In the genomic region with DNA sequence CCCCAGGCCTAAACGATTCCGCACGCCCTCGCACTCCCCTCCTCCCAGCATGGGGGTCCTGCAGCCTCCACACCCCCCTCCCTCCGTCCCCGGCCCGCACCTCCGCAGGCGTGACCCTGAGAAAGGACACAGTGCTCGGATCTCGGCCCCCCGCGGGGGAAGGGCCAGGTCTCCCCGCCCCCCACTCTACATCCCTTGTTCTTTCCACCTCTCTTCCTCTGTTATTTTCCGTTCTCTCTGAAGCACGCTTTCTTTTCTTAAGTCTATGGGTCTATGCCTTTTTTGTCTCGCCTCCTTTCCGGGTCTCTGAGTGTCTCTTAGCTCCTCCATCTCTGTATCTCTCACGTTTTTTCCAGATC, we compare ENCODE assay signal across 8 cellular contexts. TPM values are rescaled to one million over a fixed set of nuclear protein-coding genes. Genes with fewer than 3 reads are reported as not detected.
DNase-seq lines count a peak whose midpoint lies in the region; ATAC-seq and TF ChIP-seq lines count a peak whose summit lies in the region.

No MANE protein-coding gene starts in this region.

- no peak for TF ChIP-seq CTCF in SK-N-SH (IDR thresholded peaks at IDR 0.05)
- TF ChIP-seq CTCF in OCI-LY1 (IDR thresholded peaks at IDR 0.05; ENCODE audit: low read length) = no peak
- TF ChIP-seq CTCF in colonic mucosa (IDR thresholded peaks at IDR 0.05) = no peak

- no peak for TF ChIP-seq RAD21 in SK-N-SH (IDR thresholded peaks at IDR 0.05; ENCODE audit: low read length)

- peaks cover 2% of the 10 kb centered on the region; the same call in 1 of the 2 replicates for H4K20me1 ChIP-seq in SK-N-SH (ENCODE audit: insufficient read depth)
- H4K20me1 ChIP-seq in OCI-LY1 (ENCODE audit: insufficient read depth, low read length) = no peaks in the 10 kb centered on the region

- intact Hi-C loops in colonic mucosa (cut with DNase I) = no loop called here

- H2AFZ ChIP-seq in SK-N-SH (ENCODE audit: low read depth) = peak overlapping the region; percentile 97
- H2AFZ ChIP-seq in OCI-LY1 (ENCODE audit: low read length) = no peak overlapping the region

- H3K9me2 ChIP-seq in SK-N-SH = no peaks in the 10 kb centered on the region
- H3K9me2 ChIP-seq in OCI-LY1 (ENCODE audit: low read depth, low read length) = no peaks in the 10 kb centered on the region

- peak; percentile 82 for DNase-seq in SK-N-SH
- DNase-seq in colonic mucosa = peak; percentile 48
- no peak for DNase-seq in NCI-H2107 treated with DMSO at 0.1 percent for 48 hours (lab: John Stamatoyannopoulos, UW; ENCODE audit: unreplicated experiment)

- H3K4me3 ChIP-seq in SK-N-SH (ENCODE audit: low read depth in 2 of 2, low read length in 1 of 2) (peak overlapping the region; percentile 53 to 81), OCI-LY1 (ENCODE audit: low read depth, low read length, poor library complexity, severe bottlenecking) (peak overlapping the region; percentile 98), colonic mucosa (peak overlapping the region; percentile 62), mucosa of rectum (ENCODE audit: low read length in 2 of 2) (peak overlapping the region; percentile 67 to 87)

- CTCF ChIA-PET in SK-N-SH (lab: Yijun Ruan, JAX) = interaction anchor here (1.5 to 4.9 kb wide), 6 partner anchors 12 to 68 kb away, joined by 3 to 50 read pairs (median 8); no protein-coding TSS in a partner anchor

- H3K4me2 ChIP-seq in SK-N-SH (peak overlapping the region; percentile 97), OCI-LY1 (ENCODE audit: low read length) (peak overlapping the region; percentile 88)

- H3F3A ChIP-seq in SK-N-SH (replicated peaks; ENCODE audit: insufficient read depth) (peaks cover 25% of the 10 kb centered on the region), OCI-LY1 (ENCODE audit: insufficient read depth, low read length) (peaks cover 5% of the 10 kb centered on the region)

- no peak for TF ChIP-seq EP300 in SK-N-SH (IDR thresholded peaks at IDR 0.05; ENCODE audit: borderline replicate concordance in 1 of 2, low read depth in 1 of 2, low read length in 1 of 2)

- H3K27ac ChIP-seq in SK-N-SH (ENCODE audit: low read depth in 2 of 2, low read length in 1 of 2) (peak overlapping the region; percentile 17 to 54; a peak in 2 of 4 replicates), OCI-LY1 (ENCODE audit: low read depth, low read length, poor library complexity, severe bottlenecking) (peak overlapping the region; percentile 53), colonic mucosa (no peak overlapping the region), mucosa of rectum (ENCODE audit: low read depth in 2 of 2, low read length in 2 of 2) (peak overlapping the region in 1 of 2 donors; percentile 23)

- POLR2A ChIA-PET in SK-N-SH (lab: Yijun Ruan, JAX) = interaction anchor here (1.3 to 2.0 kb wide), 3 partner anchors 15 to 47 kb away, joined by 5 to 6 read pairs (median 5); no protein-coding TSS in a partner anchor

- H3K79me2 ChIP-seq in SK-N-SH (ENCODE audit: insufficient read depth) (no peaks in the 10 kb centered on the region), OCI-LY1 (ENCODE audit: insufficient read depth, low read length) (no peaks in the 10 kb centered on the region)

- no peak for ATAC-seq in SK-N-SH treated with all-trans-retinoic acid at 6 μM for 48 hours
- no peak for ATAC-seq in GM19023 (IDR thresholded peaks at IDR 0.05; ENCODE audit: unreplicated experiment)
- no peak for ATAC-seq in GM21619 (IDR thresholded peaks at IDR 0.05; ENCODE audit: unreplicated experiment)

- H3K9me3 ChIP-seq in SK-N-SH (no peaks in the 10 kb centered on the region), OCI-LY1 (ENCODE audit: low read length) (no peaks in the 10 kb centered on the region), colonic mucosa (no peaks in the 10 kb centered on the region), mucosa of rectum (ENCODE audit: control insufficient read depth in 2 of 2, low read length in 2 of 2) (no peaks in the 10 kb centered on the region)

- H3K9ac ChIP-seq in SK-N-SH (peak overlapping the region; percentile 62), OCI-LY1 (ENCODE audit: low read length) (peak overlapping the region; percentile 69), colonic mucosa (ENCODE audit: low read depth in 2 of 2, low read length in 2 of 2) (peak overlapping the region; percentile 50 to 79), mucosa of rectum (ENCODE audit: low read depth in 1 of 2, low read length in 2 of 2) (peak overlapping the region; percentile 34 to 44)

- 2% methylated on average over 19 of the region's 19 CpGs for WGBS in SK-N-SH (ENCODE audit: low lambda C conversion rate)

- no peaks in the 10 kb centered on the region for H3K36me3 ChIP-seq in SK-N-SH (replicated peaks in 1 of 2; ENCODE audit: control insufficient read depth in 1 of 2, insufficient read depth in 2 of 2, low read length in 1 of 2)
- no peaks in the 10 kb centered on the region for H3K36me3 ChIP-seq in OCI-LY1 (ENCODE audit: insufficient read depth, low read length)
- H3K36me3 ChIP-seq in colonic mucosa = no peaks in the 10 kb centered on the region
- no peaks in the 10 kb centered on the region for H3K36me3 ChIP-seq in mucosa of rectum (ENCODE audit: control insufficient read depth in 2 of 2, insufficient read depth in 2 of 2, low read length in 2 of 2)

- no peaks in the 10 kb centered on the region; the same call in 1 of the 2 replicates for H3K27me3 ChIP-seq in SK-N-SH (ENCODE audit: insufficient read depth)
- peaks cover 6% of the 10 kb centered on the region for H3K27me3 ChIP-seq in OCI-LY1 (ENCODE audit: insufficient read depth, low read length)
- peaks cover 50% of the 10 kb centered on the region for H3K27me3 ChIP-seq in colonic mucosa
- peaks cover 32 to 39% of the 10 kb centered on the region in 2 donors for H3K27me3 ChIP-seq in mucosa of rectum (ENCODE audit: control insufficient read depth in 2 of 2, insufficient read depth in 2 of 2, low read length in 2 of 2)

- H3K4me1 ChIP-seq in SK-N-SH (ENCODE audit: control insufficient read depth in 1 of 2, insufficient read depth in 2 of 2, low read depth in 1 of 2, low read length in 1 of 2) (peaks cover 0 to 28% of the 10 kb centered on the region in 2 experiments; a peak in 1 of 4 replicates), OCI-LY1 (ENCODE audit: insufficient read depth, low read length, severe bottlenecking) (peaks cover 47% of the 10 kb centered on the region), colonic mucosa (peaks cover 39% of the 10 kb centered on the region), mucosa of rectum (ENCODE audit: control insufficient read depth in 2 of 2, insufficient read depth in 2 of 2, low read length in 2 of 2) (peaks cover 49 to 55% of the 10 kb centered on the region in 2 donors)

TF ChIP-seq in SK-N-SH, 30 proteins besides CTCF, POLR2A, EP300 and RAD21 (continues in another document):
- TF ChIP-seq GABPA (IDR thresholded peaks at IDR 0.05; ENCODE audit: low read depth) = no peak
- no peak for TF ChIP-seq SIN3A (IDR thresholded peaks at IDR 0.05; ENCODE audit: borderline replicate concordance, low read depth, low read length)
- no peak for TF ChIP-seq EZH2phosphoT487 (IDR thresholded peaks at IDR 0.05; ENCODE audit: borderline replicate concordance, low read depth)
- TF ChIP-seq FOSL2 (IDR thresholded peaks at IDR 0.05; ENCODE audit: borderline replicate concordance, low read depth) = no peak
- no peak for TF ChIP-seq NFIC (IDR thresholded peaks at IDR 0.05; ENCODE audit: borderline replicate concordance)

TF ChIP-seq in SK-N-SH treated with all-trans-retinoic acid at 6 μM for 48 hours, 23 proteins besides CTCF, POLR2A, EP300 and RAD21:
- no peak for TF ChIP-seq RARB (CRISPR knock-in tag; IDR thresholded peaks at IDR 0.05)
- TF ChIP-seq ESRRG (CRISPR knock-in tag; IDR thresholded peaks at IDR 0.05) = no peak
- TF ChIP-seq ZNF70 (CRISPR knock-in tag; IDR thresholded peaks at IDR 0.05) = no peak

RNA-seq across cellular contexts. Expression of gene HES7, which starts 2.0 kb away (rescaled TPM):
- 0.71 and 1.2 TPM in 2 replicates for polyA plus RNA-seq in SK-N-SH (2012; rRNA removed)
- 0.42 and 0.67 TPM in 2 replicates for polyA plus RNA-seq in SK-N-SH (2012; cell fraction: cytosol; rRNA removed)
- polyA plus RNA-seq in SK-N-SH (2012; cell fraction: nucleus; rRNA removed) = 7.3 and 13.8 TPM in 2 replicates
- not detected for total RNA-seq in colonic mucosa

RNA-seq across cellular contexts. Expression of gene ALOXE3, which starts 7.6 kb away (rescaled TPM):
- polyA plus RNA-seq in SK-N-SH (2012; rRNA removed) = 0.13 and 0.46 TPM in 2 replicates
- polyA plus RNA-seq in SK-N-SH (2012; cell fraction: cytosol; rRNA removed) = 0.15 and 0.18 TPM in 2 replicates
- 0.56 and 0.58 TPM in 2 replicates for polyA plus RNA-seq in SK-N-SH (2012; cell fraction: nucleus; rRNA removed)
- not detected for total RNA-seq in colonic mucosa

RNA-seq across cellular contexts. Expression of gene PER1, which starts 26.3 kb away (rescaled TPM):
- 32.7 and 56.8 TPM in 2 replicates for polyA plus RNA-seq in SK-N-SH (2012; rRNA removed)
- polyA plus RNA-seq in SK-N-SH (2012; cell fraction: cytosol; rRNA removed) = 2.7 and 4.0 TPM in 2 replicates
- 201 and 297 TPM in 2 replicates for polyA plus RNA-seq in SK-N-SH (2012; cell fraction: nucleus; rRNA removed)
- total RNA-seq in colonic mucosa = 10 to 100 TPM; 19.7 to 43.6 TPM

RNA-seq across cellular contexts. Expression of gene VAMP2, which starts 36.8 kb away (rescaled TPM):
- 42.0 and 43.4 TPM in 2 replicates for polyA plus RNA-seq in SK-N-SH (2012; rRNA removed)
- 39.1 and 45.5 TPM in 2 replicates for polyA plus RNA-seq in SK-N-SH (2012; cell fraction: cytosol; rRNA removed)
- polyA plus RNA-seq in SK-N-SH (2012; cell fraction: nucleus; rRNA removed) = 81.4 and 130 TPM in 2 replicates
- 10 to 100 TPM; 34.0 to 38.8 TPM for total RNA-seq in colonic mucosa

RNA-seq across cellular contexts. Expression of gene ALOX12B, which starts 38.4 kb away (rescaled TPM):
- polyA plus RNA-seq in SK-N-SH (2012; rRNA removed) = 0.20 TPM in 1 of 2 replicates, not detected in the other
- polyA plus RNA-seq in SK-N-SH (2012; cell fraction: cytosol; rRNA removed) = 0.03 and 0.16 TPM in 2 replicates
- 0.36 TPM in 1 of 2 replicates, not detected in the other for polyA plus RNA-seq in SK-N-SH (2012; cell fraction: nucleus; rRNA removed)
- total RNA-seq in colonic mucosa = under 1 TPM; 0.48 to 0.69 TPM
